Comparison of ENCODE assay signal across 8 cellular contexts in the genomic region with DNA sequence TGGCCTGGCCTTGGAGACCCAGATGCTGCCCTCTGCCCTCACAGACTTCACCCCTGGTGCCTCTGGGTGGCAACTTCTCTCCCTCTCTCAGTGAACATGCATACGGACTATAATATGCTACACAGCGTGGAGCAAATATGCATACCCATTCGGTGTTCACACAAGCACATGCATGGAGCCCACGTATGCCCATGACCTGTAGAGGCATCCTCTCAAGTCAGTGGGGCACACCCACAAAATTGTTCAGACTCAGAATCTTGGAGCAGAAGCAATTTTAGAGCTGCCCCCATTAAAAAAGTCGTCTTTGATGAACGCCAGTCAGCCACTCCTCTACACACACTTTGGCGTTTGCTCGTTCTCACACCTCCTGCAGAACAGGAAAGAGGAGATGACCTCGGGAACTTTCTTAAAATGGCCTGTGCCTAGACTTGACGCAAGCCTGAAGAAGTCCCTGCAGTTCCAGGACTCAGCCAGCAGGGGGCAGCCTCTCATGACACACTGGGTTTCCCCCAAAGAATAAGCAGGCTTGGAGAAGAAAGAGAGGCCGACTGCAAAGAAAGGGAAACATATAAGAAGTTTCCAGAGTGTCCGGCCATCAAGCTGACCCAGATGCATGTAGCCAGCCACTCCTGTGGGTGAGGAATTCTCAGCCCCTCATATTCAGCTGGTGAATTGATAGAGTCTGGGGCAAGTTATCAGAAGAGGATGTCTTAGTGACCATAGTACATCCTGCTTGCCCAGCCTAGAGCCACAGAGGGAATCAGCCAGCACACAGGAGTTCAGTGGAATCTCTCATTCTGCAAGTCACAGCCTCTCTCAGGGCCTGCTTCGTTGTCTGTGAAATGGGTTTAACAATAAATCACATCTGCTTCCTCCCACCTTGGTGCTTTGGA. TPM values are rescaled to one million over a fixed set of nuclear protein-coding genes. Genes with fewer than 3 reads are reported as not detected.
DNase-seq lines count a peak whose midpoint lies in the region; ATAC-seq and TF ChIP-seq lines count a peak whose summit lies in the region.

No MANE protein-coding gene starts in this region.

- no peak overlapping the region for H3K9ac ChIP-seq in mesenchymal stem cell (ENCODE audit: low read length)

- no peak overlapping the region for H2BK5ac ChIP-seq in mesenchymal stem cell (ENCODE audit: low read depth, low read length, poor library complexity, severe bottlenecking)

- H4K8ac ChIP-seq in mesenchymal stem cell (ENCODE audit: low read length): no peak overlapping the region

- peak; percentile 82 for TF ChIP-seq CTCF in HFF-Myc (IDR thresholded peaks at IDR 0.05; ENCODE audit: low read depth, low read length, missing control alignments)
- peak; percentile 73 to 99 (median 95) for TF ChIP-seq CTCF in dorsolateral prefrontal cortex (IDR thresholded peaks at IDR 0.05 in 54 of 56, conservative IDR thresholded peaks at IDR 0.05 in 2 of 56; ENCODE audit: low read depth in 1 of 56, partially characterized antibody in 56 of 56)

- no peak overlapping the region for H3K23ac ChIP-seq in mesenchymal stem cell (ENCODE audit: low read length in 2 of 2)

- DNase-seq in GM04504 (ENCODE audit: low read depth) (peak; percentile 23), HFF-Myc (ENCODE audit: extremely low read depth, low read depth) (peak; percentile 17), NCI-H2227 treated with DMSO at 0.1 percent for 48 hours (lab: John Stamatoyannopoulos, UW) (peak; percentile 50), dorsolateral prefrontal cortex (peak; percentile 69 to 93 (median 83)), mesenchymal stem cell (peak; percentile 57)
- DNase-seq in activated CD4-positive, alpha-beta T cell treated with anti-CD3 and anti-CD28 coated beads, Interleukin-2, amount 50 U/mL, for 4 hours: peak; percentile 69 to 70
- peak; percentile 55 for DNase-seq in stimulated activated CD8-positive, alpha-beta memory T cell treated with anti-CD3 and anti-CD28 coated beads, Interleukin-15, amount 100 ng/mL, for 1 hour (ENCODE audit: low read depth)

- H3K9me3 ChIP-seq in mesenchymal stem cell (ENCODE audit: control insufficient read depth, low read length): peaks cover 9% of the 10 kb centered on the region

- no peak overlapping the region for H3K14ac ChIP-seq in mesenchymal stem cell (ENCODE audit: low read length in 2 of 2)

- H3K4me2 ChIP-seq in mesenchymal stem cell (ENCODE audit: low read length, poor library complexity, severe bottlenecking): no peak overlapping the region

- H2AK5ac ChIP-seq in mesenchymal stem cell (ENCODE audit: low read length, severe bottlenecking): no peak overlapping the region

- no peaks in the 10 kb centered on the region for H3K4me1 ChIP-seq in mesenchymal stem cell (ENCODE audit: control insufficient read depth, insufficient read depth, low read depth, low read length)

- H3K27me3 ChIP-seq in dorsolateral prefrontal cortex: peaks cover 0 to 69% (median 3%) of the 10 kb centered on the region in 45 donors
- peaks cover 0 to 43% of the 10 kb centered on the region in 2 experiments for H3K27me3 ChIP-seq in mesenchymal stem cell (ENCODE audit: control insufficient read depth in 1 of 2, insufficient read depth in 1 of 2, low read length in 2 of 2)

- H2BK12ac ChIP-seq in mesenchymal stem cell (ENCODE audit: low read length in 2 of 2): no peak overlapping the region

- H4K91ac ChIP-seq in mesenchymal stem cell (ENCODE audit: low read length): no peak overlapping the region

- H2BK15ac ChIP-seq in mesenchymal stem cell (ENCODE audit: low read depth, poor library complexity, severe bottlenecking): no peak overlapping the region

- no peak for ATAC-seq in HG03108 (IDR thresholded peaks at IDR 0.05; ENCODE audit: unreplicated experiment)

- H3K4me3 ChIP-seq in HFF-Myc (replicated peaks; ENCODE audit: low read depth, low read length) (no peak overlapping the region), dorsolateral prefrontal cortex (no peak overlapping the region), mesenchymal stem cell (ENCODE audit: insufficient read depth in 1 of 2, low read depth in 1 of 2, low read length in 2 of 2) (no peak overlapping the region)

- H3K36me3 ChIP-seq in mesenchymal stem cell (ENCODE audit: control insufficient read depth in 1 of 2, insufficient read depth in 2 of 2, low read depth in 1 of 2, low read length in 2 of 2): no peaks in the 10 kb centered on the region

- H2BK120ac ChIP-seq in mesenchymal stem cell (ENCODE audit: low read depth, low read length): no peak overlapping the region

- H3K79me1 ChIP-seq in mesenchymal stem cell (replicated peaks; ENCODE audit: low read length, poor library complexity, severe bottlenecking): no peaks in the 10 kb centered on the region

- 30% methylated on average over 13 of the region's 13 CpGs for WGBS in mesenchymal stem cell

- H3K27ac ChIP-seq in dorsolateral prefrontal cortex (peak overlapping the region in 2 of 59 donors; percentile 12 to 13), mesenchymal stem cell (ENCODE audit: low read length, poor library complexity, severe bottlenecking) (no peak overlapping the region)

- no peak overlapping the region for H2AFZ ChIP-seq in mesenchymal stem cell (ENCODE audit: low read depth, low read length)

- intact Hi-C loops in dorsolateral prefrontal cortex (cut with DNase I): loop anchor here (1.0 to 2.0 kb wide), 2 partner anchors 89 kb away; no protein-coding TSS in a partner anchor

- no peak overlapping the region for H3K18ac ChIP-seq in mesenchymal stem cell (ENCODE audit: low read depth in 1 of 2, low read length in 2 of 2)

- no peak overlapping the region for H3K4ac ChIP-seq in mesenchymal stem cell (ENCODE audit: low read depth in 1 of 2, low read length in 2 of 2)

RNA-seq across cellular contexts. Expression of gene APLN, which starts 17.3 kb away (rescaled TPM):
- 10 to 100 TPM in 103 of 120 experiments, 1 to 10 TPM in 17; 3.5 to 69.1 (median 14.9) TPM for total RNA-seq in dorsolateral prefrontal cortex
- 3.0 TPM for polyA plus RNA-seq in mesenchymal stem cell (2013, experiment 1 of 2)
- 2.9 TPM for polyA plus RNA-seq in mesenchymal stem cell (2013, experiment 2 of 2)

Comparison
In these comparisons a context has a peak if more than half of its experiments do, and no peak if none do; other contexts are left out.
1. DNase-seq: peak in every context shown above with its lines; median percentile 83 in dorsolateral prefrontal cortex; 70 in activated CD4-positive, alpha-beta T cell treated with anti-CD3 and anti-CD28 coated beads, Interleukin-2, amount 50 U/mL, for 4 hours; 57 in mesenchymal stem cell; 55 in stimulated activated CD8-positive, alpha-beta memory T cell treated with anti-CD3 and anti-CD28 coated beads, Interleukin-15, amount 100 ng/mL, for 1 hour; 50 in NCI-H2227 treated with DMSO at 0.1 percent for 48 hours; 23 in GM04504; 17 in HFF-Myc.